ENCODE assay signal across 6 cellular contexts in genomic region chr10:14120812-14121211, GRCh38.
"Had no signal": no experiment of that assay in that cellular context is flagged by ENCODE, and none has a peak within 500 bp of the region (broad histone marks: within the 10 kb centered on the region; RNA-seq: fewer than 3 reads in every experiment).

No MANE protein-coding gene starts in this region.

- H3K4me3 Mint-ChIP-seq: IgD-negative memory B cell had no signal

- FAIRE-seq: HTR-8/SVneo, K562 had no signal

- ATAC-seq: K562 had no signal

- H3K4me3 ChIP-seq: K562 had no signal

- DNase-seq: IMR-90, KBM-7 had no signal

- H3K27ac ChIP-seq: HL-60 had no signal

- H3K27ac Mint-ChIP-seq: IgD-negative memory B cell had no signal

- H3K36me3 Mint-ChIP-seq: IgD-negative memory B cell had no signal
